ENCODE assay signal across 8 cellular contexts in the genomic region with DNA sequence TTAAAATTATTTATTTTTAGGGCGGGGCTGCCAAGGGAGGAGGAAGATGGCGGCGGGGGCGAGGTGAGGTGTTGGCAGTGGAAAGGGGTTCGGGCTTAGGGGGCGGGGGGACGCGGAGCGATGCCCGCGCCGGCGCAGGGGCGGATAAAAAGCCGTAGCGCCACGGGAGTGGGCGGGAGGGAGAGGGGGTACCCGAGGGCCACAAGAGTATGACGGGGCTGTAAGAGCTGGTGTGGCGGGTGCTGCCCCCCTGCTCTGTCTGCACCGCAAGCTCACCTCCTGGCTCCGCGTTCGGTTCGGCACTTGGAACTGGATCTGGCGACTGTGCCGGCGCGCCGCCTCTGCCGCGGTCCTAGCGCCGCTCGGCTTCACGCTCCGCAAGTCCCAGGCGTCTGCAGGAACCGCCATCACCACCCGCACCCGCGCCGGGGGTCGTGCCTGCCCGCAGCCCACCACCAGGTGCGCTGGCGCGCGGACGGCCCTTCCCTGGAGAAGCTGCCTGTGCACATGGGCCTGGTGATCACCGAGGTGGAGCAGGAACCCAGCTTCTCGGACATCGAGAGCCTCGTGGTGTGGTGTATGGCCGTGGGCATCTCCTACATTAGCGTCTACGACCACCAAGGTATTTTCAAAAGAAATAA.
DNase-seq lines count a peak whose midpoint lies in the region; ATAC-seq, FAIRE-seq and TF ChIP-seq lines count a peak whose summit lies in the region.

No MANE protein-coding gene starts in this region.

- H3K36me3 Mint-ChIP-seq in dendritic cell treated with granulocyte-macrophage colony-stimulating factor and Interleukin-4, amounts not matched to agents 40 ng/mL and 50 ng/mL, for 4 days (ENCODE audit: low read depth) = no peaks in the 10 kb centered on the region

- BruUV-seq in HepG2 (replicated peaks; lab: Mats Ljungman, UMichigan) = no TSS peak

- no peaks in the 10 kb centered on the region for H3K4me1 ChIP-seq in DND-41 (ENCODE audit: insufficient read depth, low read length)
- H3K4me1 ChIP-seq in HepG2 (ENCODE audit: insufficient read depth, low read length) = no peaks in the 10 kb centered on the region
- no peaks in the 10 kb centered on the region for H3K4me1 ChIP-seq in effector memory CD4-positive, alpha-beta T cell (ENCODE audit: control insufficient read depth, insufficient read depth, low read length, poor library complexity, severe bottlenecking)

- H3K27me3 Mint-ChIP-seq in dendritic cell treated with granulocyte-macrophage colony-stimulating factor and Interleukin-4, amounts not matched to agents 40 ng/mL and 50 ng/mL, for 4 days = peaks cover 29% of the 10 kb centered on the region

- POLR2A ChIA-PET in HepG2 (lab: Yijun Ruan, JAX) = no interaction called here

- no peak overlapping the region for H3K4me2 ChIP-seq in DND-41 (ENCODE audit: insufficient read depth, low read length)
- peak overlapping the region; percentile 72 for H3K4me2 ChIP-seq in HepG2 (ENCODE audit: low read depth, low read length)

- no peaks in the 10 kb centered on the region for H3K9me3 Mint-ChIP-seq in dendritic cell treated with granulocyte-macrophage colony-stimulating factor and Interleukin-4, amounts not matched to agents 40 ng/mL and 50 ng/mL, for 4 days

- peak overlapping the region; percentile 57 for H3K4me3 Mint-ChIP-seq in dendritic cell treated with granulocyte-macrophage colony-stimulating factor and Interleukin-4, amounts not matched to agents 40 ng/mL and 50 ng/mL, for 4 days

- no peak for TF ChIP-seq RAD21 in HepG2 (CRISPR knock-in tag; IDR thresholded peaks at IDR 0.05)

- no peak for TF ChIP-seq EP300 in HepG2 (IDR thresholded peaks at IDR 0.05; ENCODE audit: low read depth in 2 of 2, low read length in 2 of 2)
- no peak for TF ChIP-seq EP300 in HepG2 (CRISPR knock-in tag; IDR thresholded peaks at IDR 0.05; ENCODE audit: borderline replicate concordance)

- intact Hi-C loops in dendritic cell treated with granulocyte-macrophage colony-stimulating factor and Interleukin-4, amounts not matched to agents 40 ng/mL and 50 ng/mL, for 4 days (cut with micrococcal nuclease) = no loop called here
- intact Hi-C loops in HepG2 (cut with micrococcal nuclease; ENCODE audit: unreplicated experiment) = no loop called here

- no peak overlapping the region for H3K27ac Mint-ChIP-seq in dendritic cell treated with granulocyte-macrophage colony-stimulating factor and Interleukin-4, amounts not matched to agents 40 ng/mL and 50 ng/mL, for 4 days

- H4K20me1 ChIP-seq in DND-41 (ENCODE audit: insufficient read depth, low read length) (no peaks in the 10 kb centered on the region), HepG2 (ENCODE audit: insufficient read depth, low read length) (no peaks in the 10 kb centered on the region)

- TF ChIP-seq POLR2A in HepG2 (IDR thresholded peaks at IDR 0.05; ENCODE audit: insufficient read depth in 1 of 2, low read depth in 2 of 2, low read length in 2 of 2) = no peak

- no peak overlapping the region for H3K9ac ChIP-seq in DND-41 (ENCODE audit: low read depth, low read length)
- no peak overlapping the region for H3K9ac ChIP-seq in HepG2 (ENCODE audit: insufficient read depth, low read depth, low read length)

- no peaks in the 10 kb centered on the region for H3K4me1 Mint-ChIP-seq in dendritic cell treated with granulocyte-macrophage colony-stimulating factor and Interleukin-4, amounts not matched to agents 40 ng/mL and 50 ng/mL, for 4 days (ENCODE audit: low read depth)

- in situ Hi-C loops in HepG2 (cut with HindIII; ENCODE audit: extremely low pct_ligation_motif_present, low pct_unique_long_range_greater_than_20kb) = loop anchor here (10.0 kb wide), 1 partner anchor 1409 kb away; no protein-coding TSS in a partner anchor

- H3K27ac ChIP-seq in DND-41 (ENCODE audit: low read length) = no peak overlapping the region
- H3K27ac ChIP-seq in HepG2 (ENCODE audit: extremely low read length, insufficient read depth, low read length) = no peak overlapping the region
- H3K27ac ChIP-seq in effector memory CD4-positive, alpha-beta T cell (ENCODE audit: insufficient read depth, low read length, poor library complexity, severe bottlenecking) = no peak overlapping the region

- WGBS in HepG2 (ENCODE audit: low lambda C conversion rate) = 8% methylated on average over 23 of the region's 58 CpGs

- H3K79me2 ChIP-seq in DND-41 (ENCODE audit: insufficient read depth, low read length) (no peaks in the 10 kb centered on the region), HepG2 (ENCODE audit: insufficient read depth, low read length) (no peaks in the 10 kb centered on the region)

- no peaks in the 10 kb centered on the region for H3K27me3 ChIP-seq in DND-41 (ENCODE audit: insufficient read depth, low read length, poor library complexity)
- H3K27me3 ChIP-seq in H7 (ENCODE audit: control insufficient read depth, insufficient read depth, low read length) = no peaks in the 10 kb centered on the region
- H3K27me3 ChIP-seq in HepG2 (ENCODE audit: control insufficient read depth in 1 of 2, insufficient read depth in 2 of 2, low read length in 2 of 2) = peaks cover 0 to 2% of the 10 kb centered on the region in 2 experiments; a peak in 1 of 5 replicates
- no peaks in the 10 kb centered on the region for H3K27me3 ChIP-seq in effector memory CD4-positive, alpha-beta T cell (replicated peaks; ENCODE audit: control insufficient read depth, insufficient read depth, low read length, poor library complexity, severe bottlenecking)

- FAIRE-seq in HepG2 (lab: Jason Lieb, UNC) = no peak

- TF ChIP-seq CTCF in DND-41 (IDR thresholded peaks at IDR 0.05; ENCODE audit: borderline replicate concordance, extremely low read depth, low read length, poor library complexity, severe bottlenecking) = no peak
- no peak for TF ChIP-seq CTCF in HepG2 (CRISPR knock-in tag; IDR thresholded peaks at IDR 0.05)

- H3K9me3 ChIP-seq in DND-41 (ENCODE audit: insufficient read depth, low read length, severe bottlenecking) (no peaks in the 10 kb centered on the region), HepG2 (ENCODE audit: low read length) (no peaks in the 10 kb centered on the region)
- no peaks in the 10 kb centered on the region for H3K9me3 ChIP-seq in effector memory CD4-positive, alpha-beta T cell (ENCODE audit: control insufficient read depth, low read length)

- H2AFZ ChIP-seq in DND-41 (ENCODE audit: low read depth, low read length) = no peak overlapping the region
- H2AFZ ChIP-seq in HepG2 (ENCODE audit: low read length) = no peak overlapping the region

- ATAC-seq in DND-41 (ENCODE audit: insufficient read depth, low read depth) (peak; percentile 52; the same call in 1 of the 3 replicates), HepG2 (peak; percentile 94)

- DNase-seq in DND-41 = no peak
- DNase-seq in H7 = peak; percentile 78
- peak; percentile 92 for DNase-seq in NCI-H748 (lab: John Stamatoyannopoulos, UW; ENCODE audit: unreplicated experiment)
- DNase-seq in HepG2 (ENCODE audit: low spot score) = no peak
- peak; percentile 3 for DNase-seq in stromal cell of bone marrow (ENCODE audit: low read depth)
- no peak for DNase-seq in globus pallidus (ENCODE audit: low spot score)
- DNase-seq in effector memory CD4-positive, alpha-beta T cell = no peak

- CTCF ChIA-PET in HepG2 (lab: Yijun Ruan, JAX; ENCODE audit: low intra/inter-chr PET ratio, low total read pairs) = no interaction called here

- no peak overlapping the region for H3K4me3 ChIP-seq in DND-41 (ENCODE audit: low read depth in 1 of 2, low read length in 2 of 2)
- peak overlapping the region; percentile 61 for H3K4me3 ChIP-seq in H7 (ENCODE audit: insufficient read depth, low read depth, low read length)
- H3K4me3 ChIP-seq in HepG2 (replicated peaks in 1 of 3; ENCODE audit: insufficient read depth in 1 of 3, low read depth in 2 of 3, low read length in 3 of 3) = peak overlapping the region; percentile 45 to 74 (median 69); a peak in 5 of 6 replicates
- no peak overlapping the region for H3K4me3 ChIP-seq in effector memory CD4-positive, alpha-beta T cell (ENCODE audit: insufficient read depth, low read depth, low read length, poor library complexity, severe bottlenecking)

- no peaks in the 10 kb centered on the region for H3K36me3 ChIP-seq in DND-41 (ENCODE audit: insufficient read depth, low read length)
- no peaks in the 10 kb centered on the region for H3K36me3 ChIP-seq in H7 (replicated peaks; ENCODE audit: control insufficient read depth, insufficient read depth, low read length)
- no peaks in the 10 kb centered on the region for H3K36me3 ChIP-seq in HepG2 (replicated peaks in 1 of 2; ENCODE audit: control insufficient read depth in 1 of 2, insufficient read depth in 2 of 2, low read length in 2 of 2)
- H3K36me3 ChIP-seq in effector memory CD4-positive, alpha-beta T cell (ENCODE audit: control insufficient read depth, insufficient read depth, low read length) = no peaks in the 10 kb centered on the region

TF ChIP-seq in HepG2, 621 proteins besides CTCF, POLR2A, EP300 and RAD21 (continues in another document):
- TF ChIP-seq HNRNPK (IDR thresholded peaks at IDR 0.05; ENCODE audit: low read depth, low read length, poor library complexity, severe bottlenecking) = peak; percentile 40
- TF ChIP-seq ZMYM3 (CRISPR knock-in tag; IDR thresholded peaks at IDR 0.05) = peak; percentile 42; the same call in 1 of the 2 replicates
- TF ChIP-seq SMARCC2 (IDR thresholded peaks at IDR 0.05) = no peak
- TF ChIP-seq HNRNPLL (IDR thresholded peaks at IDR 0.05; ENCODE audit: low read depth, low read length, poor library complexity, severe bottlenecking) = peak; percentile 36
- TF ChIP-seq ZMYM4 (CRISPR knock-in tag; IDR thresholded peaks at IDR 0.05) = 0 out of 2 replicates have a peak, but pooled peaks have one; percentile 24
- TF ChIP-seq ZC3H13 (CRISPR knock-in tag; IDR thresholded peaks at IDR 0.05) = no peak
- peak; percentile 65; the same call in 1 of the 2 replicates for TF ChIP-seq MTF2 (CRISPR knock-in tag; IDR thresholded peaks at IDR 0.05; ENCODE audit: borderline replicate concordance)
- TF ChIP-seq, protein P1, sequence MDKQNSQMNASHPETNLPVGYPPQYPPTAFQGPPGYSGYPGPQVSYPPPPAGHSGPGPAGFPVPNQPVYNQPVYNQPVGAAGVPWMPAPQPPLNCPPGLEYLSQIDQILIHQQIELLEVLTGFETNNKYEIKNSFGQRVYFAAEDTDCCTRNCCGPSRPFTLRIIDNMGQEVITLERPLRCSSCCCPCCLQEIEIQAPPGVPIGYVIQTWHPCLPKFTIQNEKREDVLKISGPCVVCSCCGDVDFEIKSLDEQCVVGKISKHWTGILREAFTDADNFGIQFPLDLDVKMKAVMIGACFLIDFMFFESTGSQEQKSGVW (CRISPR knock-in tag; IDR thresholded peaks at IDR 0.05; ENCODE audit: borderline replicate concordance) = no peak
- peak; percentile 17; the same call in 1 of the 2 replicates for TF ChIP-seq SALL1 (CRISPR knock-in tag; IDR thresholded peaks at IDR 0.05)
- no peak for TF ChIP-seq CREM (IDR thresholded peaks at IDR 0.05)
- TF ChIP-seq CREM (CRISPR knock-in tag; IDR thresholded peaks at IDR 0.05) = no peak
- 0 out of 2 replicates have a peak, but pooled peaks have one; percentile 10 for TF ChIP-seq FOXO1 (CRISPR knock-in tag; IDR thresholded peaks at IDR 0.05)
- TF ChIP-seq MEIS1 (CRISPR knock-in tag; IDR thresholded peaks at IDR 0.05; ENCODE audit: borderline replicate concordance) = no peak
- no peak for TF ChIP-seq KDM5B (CRISPR knock-in tag; IDR thresholded peaks at IDR 0.05; ENCODE audit: borderline replicate concordance)

Comparison
In these comparisons a context has a peak if more than half of its experiments do, and no peak if none do; other contexts are left out.
1. DNase-seq: peak in H7 (single experiment), NCI-H748 (single experiment) and stromal cell of bone marrow (single experiment); none in DND-41 (single experiment), HepG2 (single experiment), globus pallidus (single experiment) and effector memory CD4-positive, alpha-beta T cell (0 of 3).
2. H3K4me3 ChIP-seq: peak in H7 (single experiment) and HepG2 (3 of 3); none in DND-41 (0 of 2) and effector memory CD4-positive, alpha-beta T cell (single experiment).